ENCODE assay signal across 26 cellular contexts in the genomic region with DNA sequence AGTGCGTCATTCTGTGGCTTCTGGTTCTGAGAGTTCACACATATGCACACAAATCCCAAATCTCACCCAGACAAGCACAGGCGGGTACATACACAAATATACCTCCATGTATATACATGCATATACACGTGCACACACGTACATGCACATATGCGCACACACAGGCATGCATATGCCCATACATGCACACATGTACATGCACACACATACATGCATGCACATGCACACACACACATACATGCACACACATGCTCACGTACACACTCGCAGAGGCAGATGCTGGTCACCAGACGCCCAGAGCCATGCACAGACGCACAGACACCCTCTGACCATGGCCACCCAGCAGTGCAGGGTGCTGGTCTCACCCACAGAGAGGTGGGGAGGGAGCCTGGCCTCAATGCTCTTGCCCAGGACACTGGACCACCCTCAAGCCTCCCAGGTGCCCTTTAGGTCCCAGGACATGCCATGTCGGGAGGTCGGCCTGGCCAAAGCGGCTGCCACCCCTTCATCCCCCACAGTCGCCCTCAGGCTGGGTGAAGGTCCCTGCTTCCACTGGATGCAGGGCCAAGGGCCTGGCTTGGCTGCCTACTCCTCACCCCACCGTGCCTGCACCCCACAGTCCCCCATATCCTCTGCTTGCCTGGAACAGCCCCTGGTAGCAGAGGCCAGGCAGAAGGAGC. TPM values are rescaled to one million over a fixed set of nuclear protein-coding genes. Genes with fewer than 3 reads are reported as not detected.
DNase-seq lines count a peak whose midpoint lies in the region; ATAC-seq, FAIRE-seq and TF ChIP-seq lines count a peak whose summit lies in the region.
"Had no signal": no experiment of that assay in that cellular context is flagged by ENCODE, and none has a peak within 500 bp of the region (broad histone marks: within the 10 kb centered on the region; RNA-seq: fewer than 3 reads in every experiment).

No MANE protein-coding gene starts in this region.

- H2BK5ac ChIP-seq in H1 (ENCODE audit: low read depth, low read length), result no peak overlapping the region
- no peak overlapping the region for H2BK5ac ChIP-seq in neuronal stem cell (ENCODE audit: low read length)

- H3K27me3 ChIP-seq in H1 (replicated peaks in 1 of 4; ENCODE audit: control insufficient read depth in 3 of 4, extremely low read depth in 1 of 4, insufficient read depth in 3 of 4, low read length in 3 of 4) (peaks cover 3 to 21% (median 14%) of the 10 kb centered on the region in 4 experiments), neuronal stem cell (ENCODE audit: control insufficient read depth in 3 of 3, insufficient read depth in 3 of 3, low read depth in 1 of 3, low read length in 3 of 3) (peaks cover 0 to 45% (median 9%) of the 10 kb centered on the region in 3 experiments), PC-3 (ENCODE audit: low read length) (no peaks in the 10 kb centered on the region)

- H3F3A ChIP-seq in PC-3 (ENCODE audit: low read length, unreplicated experiment), result no peaks in the 10 kb centered on the region

- H4K8ac ChIP-seq in H1 (ENCODE audit: extremely low read depth, insufficient read depth, low read length), result no peak overlapping the region; the same call in 1 of the 2 replicates
- no peak overlapping the region for H4K8ac ChIP-seq in neuronal stem cell (ENCODE audit: low read depth, low read length)

- H3K9me3 ChIP-seq in H1 (ENCODE audit: insufficient read depth in 2 of 2, low read depth in 1 of 2, low read length in 1 of 2), result no peaks in the 10 kb centered on the region
- peaks cover 0 to 3% of the 10 kb centered on the region in 2 donors for H3K9me3 ChIP-seq in neuronal stem cell (replicated peaks in 1 of 2; ENCODE audit: control insufficient read depth in 2 of 2, insufficient read depth in 1 of 2, low read depth in 1 of 2, low read length in 2 of 2)
- H3K9me3 ChIP-seq in PC-3 (ENCODE audit: low read length), result no peaks in the 10 kb centered on the region
- H3K9me3 ChIP-seq: BLaER1, Caco-2 had no signal

- H3K9me2 ChIP-seq in PC-3 (replicated peaks; ENCODE audit: low read length), result no peaks in the 10 kb centered on the region

- H3K36me3 ChIP-seq in H1 (ENCODE audit: control insufficient read depth in 2 of 4, insufficient read depth in 4 of 4, low read length in 3 of 4) (no peaks in the 10 kb centered on the region), neuronal stem cell (replicated peaks in 1 of 2; ENCODE audit: control insufficient read depth in 2 of 2, insufficient read depth in 2 of 2, low read length in 2 of 2) (peaks cover 0 to 9% of the 10 kb centered on the region in 2 donors), PC-3 (ENCODE audit: low read depth, low read length) (no peaks in the 10 kb centered on the region)
- H3K36me3 ChIP-seq: BLaER1 had no signal

- no peak overlapping the region for H2AFZ ChIP-seq in H1 (ENCODE audit: low read length)
- H2AFZ ChIP-seq in neuronal stem cell (ENCODE audit: low read length), result no peak overlapping the region
- no peak overlapping the region for H2AFZ ChIP-seq in PC-3 (ENCODE audit: low read length)
- H2AFZ ChIP-seq: GM23338 had no signal

- H3K9ac ChIP-seq in H1 (replicated peaks in 1 of 4; ENCODE audit: extremely low read depth in 1 of 4, low read depth in 3 of 4, low read length in 3 of 4), result no peak overlapping the region
- H3K9ac ChIP-seq in neuronal stem cell (ENCODE audit: low read depth, low read length, poor library complexity), result peak overlapping the region; percentile 64
- no peak overlapping the region for H3K9ac ChIP-seq in PC-3 (ENCODE audit: low read length)
- H3K9ac ChIP-seq: BLaER1 had no signal

- no peak overlapping the region for H3K4me2 ChIP-seq in H1 (ENCODE audit: insufficient read depth in 1 of 2, low read depth in 2 of 2, low read length in 2 of 2)
- no peak overlapping the region for H3K4me2 ChIP-seq in neuronal stem cell (ENCODE audit: insufficient read depth, low read length, poor library complexity, severe bottlenecking)
- no peak overlapping the region for H3K4me2 ChIP-seq in PC-3 (ENCODE audit: low read length)
- H3K4me2 ChIP-seq: BLaER1, GM23338 had no signal

- 85% methylated on average over 14 of the region's 14 CpGs; no CpG with 5 or more reads in 1 of the 2 experiments for whole genome bisulfite sequencing in H1 (ENCODE audit: extremely low coverage in 1 of 2, insufficient coverage in 1 of 2, insufficient read length in 1 of 2, insufficient replicate concordance in 2 of 2, low coverage in 1 of 2, low lambda C conversion rate in 2 of 2, missing lambda C conversion rate in 1 of 2), 2 experiments
- no CpG with 5 or more reads among the region's 14 CpGs for WGBS in neuronal stem cell (ENCODE audit: extremely low coverage in 2 of 2, insufficient read length in 2 of 2, insufficient replicate concordance in 1 of 2), 2 donors

- CTCF ChIA-PET in RWPE1 (lab: Yijun Ruan, JAX), result interaction anchor here (4.8 kb wide), 1 partner anchor 12 kb away, joined by 26 read pairs; no protein-coding TSS in a partner anchor
- CTCF ChIA-PET in H1 (lab: Charles Lee; ENCODE audit: partially characterized antibody), result interaction anchor here (0.9 to 9.1 kb wide), 4 partner anchors 7 to 17 kb away, joined by 4 to 100 read pairs (median 51); no protein-coding TSS in a partner anchor
- CTCF ChIA-PET in PC-3 (lab: Charles Lee), result no interaction called here

- H2BK120ac ChIP-seq in H1 (replicated peaks; ENCODE audit: low read depth, low read length) (no peak overlapping the region), neuronal stem cell (ENCODE audit: low read depth, low read length) (peak overlapping the region; percentile 39)

- BruUV-seq in PC-3 (replicated peaks; lab: Mats Ljungman, UMichigan), result no TSS peak

- no peak overlapping the region for H3K4ac ChIP-seq in H1 (replicated peaks; ENCODE audit: insufficient read length, low read depth, low read length)
- H3K4ac ChIP-seq in neuronal stem cell (ENCODE audit: low read length), result no peak overlapping the region

- no peak for TF ChIP-seq POLR2A in H1 (IDR thresholded peaks at IDR 0.05; ENCODE audit: control extremely low read depth in 1 of 2, low read depth in 2 of 2, low read length in 2 of 2)

- H3K27ac ChIP-seq in RWPE1 (peak overlapping the region; percentile 48), H1 (ENCODE audit: low read depth, low read length) (no peak overlapping the region), neuronal stem cell (replicated peaks; ENCODE audit: low read length) (no peak overlapping the region), PC-3 (ENCODE audit: low read length) (no peak overlapping the region)
- H3K27ac ChIP-seq: BLaER1 had no signal

- no peak overlapping the region for H3K23ac ChIP-seq in H1 (ENCODE audit: insufficient read length)
- peak overlapping the region; percentile 16 for H3K23ac ChIP-seq in neuronal stem cell (ENCODE audit: low read depth, low read length, poor library complexity)

- H4K91ac ChIP-seq in H1 (replicated peaks; ENCODE audit: insufficient read length, low read length) (no peak overlapping the region), neuronal stem cell (ENCODE audit: low read depth, low read length, poor library complexity) (no peak overlapping the region)

- H3K14ac ChIP-seq in H1 (ENCODE audit: insufficient read length) (no peak overlapping the region), neuronal stem cell (ENCODE audit: low read length) (peak overlapping the region; percentile 58)

- H3K79me2 ChIP-seq in H1 (ENCODE audit: control insufficient read depth in 1 of 2, insufficient read depth in 2 of 2, low read length in 2 of 2) (no peaks in the 10 kb centered on the region), PC-3 (ENCODE audit: low read length) (no peaks in the 10 kb centered on the region)

- H3K23me2 ChIP-seq in H1 (ENCODE audit: low read depth, low read length), result no peaks in the 10 kb centered on the region

- no peak overlapping the region for H4K5ac ChIP-seq in H1 (ENCODE audit: insufficient read length, low read depth, low read length)

- H2AK5ac ChIP-seq in H1 (ENCODE audit: low read depth, low read length), result peak overlapping the region; percentile 90; the same call in 1 of the 2 replicates
- peak overlapping the region; percentile 100 for H2AK5ac ChIP-seq in neuronal stem cell (ENCODE audit: low read depth, low read length)

- ATAC-seq in PC-3 (no peak), HG03469 (IDR thresholded peaks at IDR 0.05; ENCODE audit: unreplicated experiment) (no peak)
- ATAC-seq: GM12878, GM23338, HepG2, Panc1, SK-N-SH treated with all-trans-retinoic acid at 6 μM for 48 hours had no signal

- POLR2A ChIA-PET in RWPE1 (lab: Yijun Ruan, JAX; ENCODE audit: low non-redundant PET) (no interaction called here), H1 (lab: Charles Lee; ENCODE audit: partially characterized antibody) (interaction anchor here (1.6 to 2.7 kb wide), 2 partner anchors 9 to 13 kb away, joined by 3 to 12 read pairs; no protein-coding TSS in a partner anchor), PC-3 (lab: Charles Lee; ENCODE audit: unreplicated experiment) (no interaction called here)

- H3K4me3 ChIP-seq in H1 (ENCODE audit: extremely low read depth in 1 of 4, insufficient read depth in 2 of 4, low read depth in 3 of 4, low read length in 4 of 4) (no peak overlapping the region), neuronal stem cell (ENCODE audit: low read length in 2 of 2) (peak overlapping the region in 1 of 2 donors; percentile 21), PC-3 (ENCODE audit: low read length) (no peak overlapping the region)
- H3K4me3 ChIP-seq: BLaER1, GM12878, GM23338 had no signal

- TF ChIP-seq CTCF in RWPE1 (conservative IDR thresholded peaks at IDR 0.05; ENCODE audit: low read depth) (no peak), H1 (IDR thresholded peaks at IDR 0.05; ENCODE audit: control extremely low read depth in 1 of 3, insufficient read depth in 1 of 3, low read depth in 1 of 3, low read length in 3 of 3) (no peak), PC-3 (conservative IDR thresholded peaks at IDR 0.05; ENCODE audit: low read depth, low read length) (no peak)

- H2BK20ac ChIP-seq in H1 (ENCODE audit: low read length), result no peak overlapping the region

- H2BK12ac ChIP-seq in H1 (ENCODE audit: low read depth, low read length) (no peak overlapping the region), neuronal stem cell (ENCODE audit: low read length) (no peak overlapping the region)

- no peak for TF ChIP-seq EP300 in H1 (IDR thresholded peaks at IDR 0.05; ENCODE audit: borderline replicate concordance in 1 of 2, low read depth in 2 of 2, low read length in 2 of 2)

- peaks cover 0 to 20% of the 10 kb centered on the region in 2 experiments for H4K20me1 ChIP-seq in H1 (replicated peaks in 1 of 2; ENCODE audit: control insufficient read depth in 1 of 2, insufficient read depth in 2 of 2, low read length in 2 of 2)
- H4K20me1 ChIP-seq in PC-3 (ENCODE audit: low read length), result no peaks in the 10 kb centered on the region

- no peak for FAIRE-seq in H1 (lab: Jason Lieb, UNC)
- FAIRE-seq: GM12878, HepG2 had no signal

- H3K18ac ChIP-seq in H1 (ENCODE audit: extremely low read depth, low read length), result no peak overlapping the region
- peak overlapping the region; percentile 85 for H3K18ac ChIP-seq in neuronal stem cell (ENCODE audit: low read length)

- no peak for TF ChIP-seq RAD21 in H1 (IDR thresholded peaks at IDR 0.05 in 1 of 2, conservative IDR thresholded peaks at IDR 0.05 in 1 of 2; ENCODE audit: low read depth in 2 of 2, low read length in 2 of 2)

- intact Hi-C loops in PC-3 (cut with micrococcal nuclease), result no loop called here

- H2BK15ac ChIP-seq in H1 (ENCODE audit: low read length) (peak overlapping the region; percentile 48; the same call in 1 of the 2 replicates), neuronal stem cell (ENCODE audit: low read length) (no peak overlapping the region)

- DNase-seq in RWPE1 (ENCODE audit: low spot score) (no peak), H1 (ENCODE audit: low read depth in 1 of 2, low spot score in 2 of 2) (no peak), neuronal stem cell (ENCODE audit: low spot score) (no peak), PC-3 (no peak), cerebellum (ENCODE audit: low spot score) (no peak)
- no peak for DNase-seq in activated CD8-positive, alpha-beta memory T cell treated with anti-CD3 and anti-CD28 coated beads, Interleukin-2, amount 50 U/mL, for 4 hours
- DNase-seq: ACHN, Caco-2, DMS 273 treated with DMSO at 0.1 percent for 48 hours, DND-41, KBM-7, MM.1S, NCI-H1048, NCI-H1417 treated with DMSO at 0.1 percent for 48 hours, NCI-H1930, NCI-H2227 treated with DMSO at 0.1 percent for 48 hours, NCI-H510A treated with DMSO at 0.1 percent for 48 hours, NCI-H748 treated with DMSO at 0.1 percent for 48 hours had no signal

- H3K56ac ChIP-seq in H1 (replicated peaks; ENCODE audit: insufficient read length, low read depth, low read length), result no peak overlapping the region

- H3K4me1 ChIP-seq in H1 (replicated peaks in 1 of 4; ENCODE audit: control insufficient read depth in 3 of 4, insufficient read depth in 4 of 4, low read length in 3 of 4), result peaks cover 8 to 46% (median 35%) of the 10 kb centered on the region in 4 experiments
- H3K4me1 ChIP-seq in neuronal stem cell (ENCODE audit: control insufficient read depth in 2 of 2, insufficient read depth in 1 of 2, low read depth in 1 of 2, low read length in 2 of 2), result peaks cover 9 to 22% of the 10 kb centered on the region in 2 donors
- H3K4me1 ChIP-seq in PC-3 (ENCODE audit: insufficient read depth, low read length), result peaks cover 23% of the 10 kb centered on the region
- H3K4me1 ChIP-seq: Caco-2 had no signal

- H3K79me1 ChIP-seq in H1 (ENCODE audit: low read depth, low read length) (no peaks in the 10 kb centered on the region), neuronal stem cell (ENCODE audit: low read depth, low read length) (peaks cover 5% of the 10 kb centered on the region)

RNA-seq across cellular contexts. Expression of gene DUSP8, which starts 9.5 kb away (rescaled TPM):
- total RNA-seq in H1 (2021; fragmentation: NEBNext Ultra II Directional; extraction: Animal tissue kit (Norgen Biotek cat#: 25700)), result 2.1 and 2.8 TPM in 2 replicates
- polyA plus RNA-seq in H1 (2011; rRNA removed), result 3.6 and 4.1 TPM in 2 replicates
- 2.4 TPM for polyA plus RNA-seq in H1 (2011; cell fraction: cytosol; rRNA removed)
- 4.9 TPM for polyA plus RNA-seq in H1 (2011; cell fraction: nucleus; rRNA removed)
- polyA plus RNA-seq in H1 (2012, experiment 1 of 2), result 2.1 to 5.2 TPM (median 4.3 TPM) in 4 replicates
- polyA plus RNA-seq in H1 (2012, experiment 2 of 2), result 1.3 TPM
- 1.7 TPM for polyA plus RNA-seq in H1 (2013, experiment 1 of 2)
- 2.1 TPM for polyA plus RNA-seq in H1 (2013, experiment 2 of 2)
- polyA minus RNA-seq in H1 (2011; rRNA and poly(A)+ RNA removed), result 0.90 and 5.2 TPM in 2 replicates
- 2.0 TPM for polyA minus RNA-seq in H1 (2011; cell fraction: cytosol; rRNA and poly(A)+ RNA removed)
- 1.7 TPM for polyA minus RNA-seq in H1 (2011; cell fraction: nucleus; rRNA and poly(A)+ RNA removed)
- polyA plus RNA-seq in neuronal stem cell (2013, experiment 1 of 2), result 5.8 TPM
- polyA plus RNA-seq in neuronal stem cell (2013, experiment 2 of 2), result 6.1 TPM
- 2.4 and 2.6 TPM in 2 replicates for total RNA-seq in PC-3 (2014; rRNA removed)
- total RNA-seq in cerebellum, result 6.7 TPM

RNA-seq across cellular contexts. Expression of gene KRTAP5-1, which starts 22.5 kb away (rescaled TPM):
- not detected in 2 replicates for total RNA-seq in H1 (2021; fragmentation: NEBNext Ultra II Directional; extraction: Animal tissue kit (Norgen Biotek cat#: 25700))
- not detected in 2 replicates for polyA plus RNA-seq in H1 (2011; rRNA removed)
- polyA plus RNA-seq in H1 (2011; cell fraction: cytosol; rRNA removed), result not detected
- polyA plus RNA-seq in H1 (2011; cell fraction: nucleus; rRNA removed), result not detected
- polyA plus RNA-seq in H1 (2012, experiment 1 of 2), result 0.27 TPM in 1 of 4 replicates, not detected in the others
- polyA plus RNA-seq in H1 (2012, experiment 2 of 2), result not detected
- not detected for polyA plus RNA-seq in H1 (2013, experiment 1 of 2)
- polyA plus RNA-seq in H1 (2013, experiment 2 of 2), result not detected
- polyA minus RNA-seq in H1 (2011; rRNA and poly(A)+ RNA removed), result not detected in 2 replicates
- polyA minus RNA-seq in H1 (2011; cell fraction: cytosol; rRNA and poly(A)+ RNA removed), result not detected
- not detected for polyA minus RNA-seq in H1 (2011; cell fraction: nucleus; rRNA and poly(A)+ RNA removed)
- polyA plus RNA-seq in neuronal stem cell (2013, experiment 1 of 2), result not detected
- not detected for polyA plus RNA-seq in neuronal stem cell (2013, experiment 2 of 2)
- total RNA-seq in PC-3 (2014; rRNA removed), result not detected in 2 replicates
- total RNA-seq in cerebellum, result not detected
- total RNA-seq: Caco-2; CD4-positive, alpha-beta memory T cell; GM12878; GM23338; HepG2 had no signal
- polyA plus RNA-seq: GM12878, GM23338, HepG2 had no signal

RNA-seq across cellular contexts. Expression of gene KRTAP5-2, which starts 35.5 kb away (rescaled TPM):
- total RNA-seq in H1 (2021; fragmentation: NEBNext Ultra II Directional; extraction: Animal tissue kit (Norgen Biotek cat#: 25700)), result not detected in 2 replicates
- polyA plus RNA-seq in H1 (2011; rRNA removed), result not detected in 2 replicates
- not detected for polyA plus RNA-seq in H1 (2011; cell fraction: cytosol; rRNA removed)
- polyA plus RNA-seq in H1 (2011; cell fraction: nucleus; rRNA removed), result not detected
- 0.25 TPM in 1 of 4 replicates, not detected in the others for polyA plus RNA-seq in H1 (2012, experiment 1 of 2)
- not detected for polyA plus RNA-seq in H1 (2012, experiment 2 of 2)
- polyA plus RNA-seq in H1 (2013, experiment 1 of 2), result not detected
- not detected for polyA plus RNA-seq in H1 (2013, experiment 2 of 2)
- not detected in 2 replicates for polyA minus RNA-seq in H1 (2011; rRNA and poly(A)+ RNA removed)
- polyA minus RNA-seq in H1 (2011; cell fraction: cytosol; rRNA and poly(A)+ RNA removed), result not detected
- not detected for polyA minus RNA-seq in H1 (2011; cell fraction: nucleus; rRNA and poly(A)+ RNA removed)
- polyA plus RNA-seq in neuronal stem cell (2013, experiment 1 of 2), result not detected
- polyA plus RNA-seq in neuronal stem cell (2013, experiment 2 of 2), result not detected
- total RNA-seq in PC-3 (2014; rRNA removed) (not detected in 2 replicates), cerebellum (not detected)
- total RNA-seq: Caco-2; CD4-positive, alpha-beta memory T cell; GM12878; GM23338; HepG2 had no signal
- polyA plus RNA-seq: CD4-positive, alpha-beta memory T cell; GM12878; GM23338; HepG2 had no signal

RNA-seq across cellular contexts. Expression of gene KRTAP5-3, which starts 45.7 kb away (rescaled TPM):
- total RNA-seq in H1 (2021; fragmentation: NEBNext Ultra II Directional; extraction: Animal tissue kit (Norgen Biotek cat#: 25700)), result not detected in 2 replicates
- not detected in 2 replicates for polyA plus RNA-seq in H1 (2011; rRNA removed)
- polyA plus RNA-seq in H1 (2011; cell fraction: cytosol; rRNA removed), result not detected
- polyA plus RNA-seq in H1 (2011; cell fraction: nucleus; rRNA removed), result not detected
- polyA plus RNA-seq in H1 (2012, experiment 1 of 2), result not detected in 4 replicates
- polyA plus RNA-seq in H1 (2012, experiment 2 of 2), result not detected
- not detected for polyA plus RNA-seq in H1 (2013, experiment 1 of 2)
- polyA plus RNA-seq in H1 (2013, experiment 2 of 2), result not detected
- not detected in 2 replicates for polyA minus RNA-seq in H1 (2011; rRNA and poly(A)+ RNA removed)
- polyA minus RNA-seq in H1 (2011; cell fraction: cytosol; rRNA and poly(A)+ RNA removed), result not detected
- polyA minus RNA-seq in H1 (2011; cell fraction: nucleus; rRNA and poly(A)+ RNA removed), result not detected
- not detected for polyA plus RNA-seq in neuronal stem cell (2013, experiment 1 of 2)
- not detected for polyA plus RNA-seq in neuronal stem cell (2013, experiment 2 of 2)
- not detected in 2 replicates for total RNA-seq in PC-3 (2014; rRNA removed)
- not detected for total RNA-seq in cerebellum
- total RNA-seq: Caco-2; CD4-positive, alpha-beta memory T cell; GM12878; GM23338; HepG2 had no signal
- polyA plus RNA-seq: CD4-positive, alpha-beta memory T cell; GM12878; GM23338; HepG2 had no signal

RNA-seq across cellular contexts. Expression of gene KRTAP5-4, which starts 59.3 kb away (rescaled TPM):
- not detected in 2 replicates for total RNA-seq in H1 (2021; fragmentation: NEBNext Ultra II Directional; extraction: Animal tissue kit (Norgen Biotek cat#: 25700))
- not detected in 2 replicates for polyA plus RNA-seq in H1 (2011; rRNA removed)
- polyA plus RNA-seq in H1 (2011; cell fraction: cytosol; rRNA removed), result not detected
- polyA plus RNA-seq in H1 (2011; cell fraction: nucleus; rRNA removed), result not detected
- not detected in 4 replicates for polyA plus RNA-seq in H1 (2012, experiment 1 of 2)
- polyA plus RNA-seq in H1 (2012, experiment 2 of 2), result not detected
- not detected for polyA plus RNA-seq in H1 (2013, experiment 1 of 2)
- not detected for polyA plus RNA-seq in H1 (2013, experiment 2 of 2)
- polyA minus RNA-seq in H1 (2011; rRNA and poly(A)+ RNA removed), result not detected in 2 replicates
- not detected for polyA minus RNA-seq in H1 (2011; cell fraction: cytosol; rRNA and poly(A)+ RNA removed)
- polyA minus RNA-seq in H1 (2011; cell fraction: nucleus; rRNA and poly(A)+ RNA removed), result not detected
- polyA plus RNA-seq in neuronal stem cell (2013, experiment 1 of 2), result not detected
- polyA plus RNA-seq in neuronal stem cell (2013, experiment 2 of 2), result not detected
- total RNA-seq in PC-3 (2014; rRNA removed) (not detected in 2 replicates), cerebellum (not detected)
- total RNA-seq: Caco-2; CD4-positive, alpha-beta memory T cell; GM12878; GM23338; HepG2 had no signal
- polyA plus RNA-seq: CD4-positive, alpha-beta memory T cell; GM12878; GM23338; HepG2 had no signal
